ENCODE assay signal across 8 cellular contexts in genomic region chr5:153965102-153965645, GRCh38.
DNase-seq lines count a peak whose midpoint lies in the region; ATAC-seq, FAIRE-seq and TF ChIP-seq lines count a peak whose summit lies in the region.

No MANE protein-coding gene starts in this region.

- H2AFZ ChIP-seq in DND-41 (ENCODE audit: low read depth, low read length) = peak overlapping the region; percentile 37; the same call in 1 of the 2 replicates

- H3K9me3 ChIP-seq in DND-41 (ENCODE audit: insufficient read depth, low read length, severe bottlenecking) (no peaks in the 10 kb centered on the region), Peyer's patch (no peaks in the 10 kb centered on the region), iPS-15b (ENCODE audit: control insufficient read depth, insufficient read depth, low read length) (no peaks in the 10 kb centered on the region), small intestine (ENCODE audit: control insufficient read depth, low read depth) (no peaks in the 10 kb centered on the region)

- no peak overlapping the region for H3K4me2 ChIP-seq in DND-41 (ENCODE audit: insufficient read depth, low read length)

- H3K4me1 ChIP-seq in DND-41 (ENCODE audit: insufficient read depth, low read length) (peaks cover 8% of the 10 kb centered on the region), Peyer's patch (no peaks in the 10 kb centered on the region), iPS-15b (ENCODE audit: control insufficient read depth, insufficient read depth, low read length) (peaks cover 10% of the 10 kb centered on the region), small intestine (ENCODE audit: control insufficient read depth in 2 of 2, insufficient read depth in 1 of 2, low read depth in 1 of 2, low read length in 1 of 2) (no peaks in the 10 kb centered on the region)

- no peak for FAIRE-seq in small intestine (lab: Jason Lieb, UNC)

- H4K20me1 ChIP-seq in DND-41 (ENCODE audit: insufficient read depth, low read length) = no peaks in the 10 kb centered on the region

- peak; percentile 96 for TF ChIP-seq CTCF in DND-41 (IDR thresholded peaks at IDR 0.05; ENCODE audit: borderline replicate concordance, extremely low read depth, low read length, poor library complexity, severe bottlenecking)
- peak; percentile 15 to 80 (median 72) for TF ChIP-seq CTCF in Peyer's patch (IDR thresholded peaks at IDR 0.05)
- peak; percentile 92 for TF ChIP-seq CTCF in astrocyte of the spinal cord (IDR thresholded peaks at IDR 0.05; ENCODE audit: low read depth, low read length)

- no peak for TF ChIP-seq POLR2A in Peyer's patch (IDR thresholded peaks at IDR 0.05)

- H3K4me3 ChIP-seq in DND-41 (ENCODE audit: low read depth in 1 of 2, low read length in 2 of 2) = no peak overlapping the region
- no peak overlapping the region for H3K4me3 ChIP-seq in Jurkat, Clone E6-1 (ENCODE audit: low read length)
- H3K4me3 ChIP-seq in Peyer's patch = no peak overlapping the region
- peak overlapping the region; percentile 2 for H3K4me3 ChIP-seq in astrocyte of the spinal cord (ENCODE audit: low read depth, low read length)
- H3K4me3 ChIP-seq in iPS-15b (ENCODE audit: low read depth, low read length) = peak overlapping the region; percentile 62
- H3K4me3 ChIP-seq in small intestine (ENCODE audit: low read depth in 1 of 2, low read length in 2 of 2) = no peak overlapping the region

- peaks cover 4% of the 10 kb centered on the region for H3K27me3 ChIP-seq in DND-41 (ENCODE audit: insufficient read depth, low read length, poor library complexity)
- H3K27me3 ChIP-seq in Peyer's patch = no peaks in the 10 kb centered on the region
- no peaks in the 10 kb centered on the region for H3K27me3 ChIP-seq in iPS-15b (ENCODE audit: control insufficient read depth, insufficient read depth, low read length)
- H3K27me3 ChIP-seq in small intestine (ENCODE audit: control insufficient read depth in 2 of 2, insufficient read depth in 2 of 2, low read length in 2 of 2) = no peaks in the 10 kb centered on the region

- H3K9ac ChIP-seq in DND-41 (ENCODE audit: low read depth, low read length) = no peak overlapping the region
- no peak overlapping the region for H3K9ac ChIP-seq in iPS-15b (ENCODE audit: low read depth, low read length)

- DNase-seq in DND-41 (peak; percentile 63), Peyer's patch (peak in 1 of 3 donors; percentile 66), astrocyte of the spinal cord (ENCODE audit: low read depth, low spot score) (peak; percentile 53), small intestine (peak; percentile 50)
- peak; percentile 50 for DNase-seq in Jurkat, Clone E6-1 (ENCODE audit: low read depth, low spot score)
- DNase-seq in activated CD4-positive, CD25-positive, alpha-beta regulatory T cell (lab: John Stamatoyannopoulos, UW) = no peak

- no peaks in the 10 kb centered on the region for H3K36me3 ChIP-seq in DND-41 (ENCODE audit: insufficient read depth, low read length)
- no peaks in the 10 kb centered on the region for H3K36me3 ChIP-seq in Peyer's patch
- H3K36me3 ChIP-seq in iPS-15b (ENCODE audit: control insufficient read depth, insufficient read depth, low read length) = no peaks in the 10 kb centered on the region
- no peaks in the 10 kb centered on the region for H3K36me3 ChIP-seq in small intestine (ENCODE audit: control insufficient read depth in 2 of 2, insufficient read depth in 2 of 2, low read length in 2 of 2)

- H3K27ac ChIP-seq in DND-41 (ENCODE audit: low read length) (no peak overlapping the region), Peyer's patch (no peak overlapping the region), small intestine (ENCODE audit: low read depth in 1 of 2, low read length in 1 of 2) (no peak overlapping the region)

- WGBS in small intestine, 3 donors = 21 to 25% (median 21%) methylated on average over 7 of the region's 7 CpGs

- in situ Hi-C loops in astrocyte of the spinal cord (cut with HindIII; ENCODE audit: low sequenced_read_pairs) = no loop called here

- H3K79me2 ChIP-seq in DND-41 (ENCODE audit: insufficient read depth, low read length) = no peaks in the 10 kb centered on the region

- ATAC-seq in DND-41 (ENCODE audit: insufficient read depth, low read depth) (peak; percentile 75), GM21367 (IDR thresholded peaks at IDR 0.05; ENCODE audit: unreplicated experiment) (peak; percentile 80)

Comparison
In these comparisons a context has a peak if more than half of its experiments do, and no peak if none do; other contexts are left out.
1. DNase-seq: peak in DND-41 (single experiment), Jurkat, Clone E6-1 (single experiment), astrocyte of the spinal cord (single experiment) and small intestine (single experiment); none in activated CD4-positive, CD25-positive, alpha-beta regulatory T cell (0 of 4).
2. H3K4me3 ChIP-seq: peak in astrocyte of the spinal cord (single experiment) and iPS-15b (single experiment); none in DND-41 (0 of 2), Jurkat, Clone E6-1 (single experiment), Peyer's patch (0 of 4) and small intestine (0 of 2).
3. Peak in every context shown above with its lines, with median percentiles within 50 percentile points of each other: CTCF ChIP-seq.